ENCODE assay signal across 8 cellular contexts in genomic region chr7:142485617-142486226, GRCh38.
A peak's percentile ranks its signal among the peaks of the same experiment; 100 is the strongest.
DNase-seq lines count a peak whose midpoint lies in the region; ATAC-seq and TF ChIP-seq lines count a peak whose summit lies in the region.

No MANE protein-coding gene starts in this region.

- H3K4me1 Mint-ChIP-seq in WTC11 = peaks cover 13% of the 10 kb centered on the region; the same call in 1 of the 2 replicates

- ATAC-seq in WTC11 = peak; percentile 69
- ATAC-seq in aorta (ENCODE audit: low FRiP score) = no peak

- no peaks in the 10 kb centered on the region for H3K36me3 Mint-ChIP-seq in WTC11

- intact Hi-C loops in aorta (cut with DNase I) = no loop called here

- in situ Hi-C loops in GM13977 (cut with MboI; ENCODE audit: low pct_unique_long_range_greater_than_20kb, low sequenced_read_pairs, unreplicated experiment) = no loop called here

- POLR2A ChIA-PET in WTC11 (lab: Charles Lee) = no interaction called here

- no peak overlapping the region for H3K27ac ChIP-seq in aorta (ENCODE audit: low read depth in 1 of 2, low read length in 2 of 2)

- H3K4me3 ChIP-seq in BE2C (ENCODE audit: low read depth, low read length) = no peak overlapping the region
- H3K4me3 ChIP-seq in aorta (ENCODE audit: low read length in 2 of 2) = no peak overlapping the region

- H3K9me3 ChIP-seq in BE2C = no peaks in the 10 kb centered on the region
- no peaks in the 10 kb centered on the region for H3K9me3 ChIP-seq in aorta (ENCODE audit: control insufficient read depth, low read length)

- H3K27me3 ChIP-seq in BE2C (no peaks in the 10 kb centered on the region), aorta (ENCODE audit: control insufficient read depth in 1 of 2, insufficient read depth in 2 of 2, low read length in 1 of 2) (no peaks in the 10 kb centered on the region)

- no peaks in the 10 kb centered on the region for H3K36me3 ChIP-seq in BE2C
- no peaks in the 10 kb centered on the region for H3K36me3 ChIP-seq in aorta (ENCODE audit: control insufficient read depth in 1 of 2, insufficient read depth in 2 of 2, low read length in 1 of 2)

- no peak overlapping the region for H3K27ac Mint-ChIP-seq in WTC11

- H3K4me1 ChIP-seq in BE2C = no peaks in the 10 kb centered on the region
- no peaks in the 10 kb centered on the region for H3K4me1 ChIP-seq in aorta (ENCODE audit: control insufficient read depth in 1 of 2, insufficient read depth in 2 of 2, low read length in 2 of 2)

- CTCF ChIA-PET in WTC11 (lab: Charles Lee) = interaction anchor here (1.2 to 7.0 kb wide), 7 partner anchors 11 to 162 kb away, joined by 3 to 39 read pairs (median 5); no protein-coding TSS in a partner anchor

- 67 to 74% methylated on average over 7 of the region's 7 CpGs for WGBS in aorta, 2 donors

- DNase-seq in BE2C = no peak
- DNase-seq in GM13977 (ENCODE audit: low spot score) = no peak
- peak; percentile 63 for DNase-seq in WTC11 (ENCODE audit: low spot score)
- peak; percentile 10 for DNase-seq in iPS-NIHi11 (ENCODE audit: low spot score)
- no peak for DNase-seq in NCI-H748 treated with DMSO at 0.1 percent for 48 hours (lab: John Stamatoyannopoulos, UW)
- no peak for DNase-seq in AG08396 (ENCODE audit: low spot score)
- no peak for DNase-seq in aorta
- DNase-seq in NCI-H526 treated with DMSO at 0.1 percent for 48 hours (lab: John Stamatoyannopoulos, UW) = no peak

- no peaks in the 10 kb centered on the region for H3K9me3 Mint-ChIP-seq in WTC11

- H3K27me3 Mint-ChIP-seq in WTC11 (ENCODE audit: low read depth) = no peaks in the 10 kb centered on the region

- no peak overlapping the region for H3K4me3 Mint-ChIP-seq in WTC11

- TF ChIP-seq CTCF in BE2C (IDR thresholded peaks at IDR 0.05; ENCODE audit: low read depth, low read length) (peak; percentile 46), GM13977 (IDR thresholded peaks at IDR 0.05; ENCODE audit: extremely low read depth, insufficient read depth, missing control alignments) (peak; percentile 49), WTC11 (IDR thresholded peaks at IDR 0.05) (peak; percentile 70)

TF ChIP-seq in WTC11, 78 proteins besides CTCF, POLR2A, EP300 and RAD21:
- TF ChIP-seq PREB (CRISPR knock-in tag; IDR thresholded peaks at IDR 0.05; ENCODE audit: borderline replicate concordance) (no peak), USF1 (CRISPR knock-in tag; IDR thresholded peaks at IDR 0.05) (no peak), ZNF396 (CRISPR knock-in tag; IDR thresholded peaks at IDR 0.05; ENCODE audit: borderline replicate concordance) (no peak), MAX (CRISPR knock-in tag; IDR thresholded peaks at IDR 0.05) (no peak)
TF ChIP-seq in WTC11: peak in this region for 0.

Comparison
In these comparisons a context has a peak if more than half of its experiments do, and no peak if none do; other contexts are left out.
1. DNase-seq: peak in WTC11 (single experiment) and iPS-NIHi11 (single experiment); none in BE2C (single experiment), GM13977 (single experiment), NCI-H748 treated with DMSO at 0.1 percent for 48 hours (single experiment), AG08396 (single experiment), aorta (0 of 2) and NCI-H526 treated with DMSO at 0.1 percent for 48 hours (single experiment).
2. Peak in every context shown above with its lines, with median percentiles within 50 percentile points of each other: CTCF ChIP-seq.